ENCODE assay signal across 20 cellular contexts in the genomic region with DNA sequence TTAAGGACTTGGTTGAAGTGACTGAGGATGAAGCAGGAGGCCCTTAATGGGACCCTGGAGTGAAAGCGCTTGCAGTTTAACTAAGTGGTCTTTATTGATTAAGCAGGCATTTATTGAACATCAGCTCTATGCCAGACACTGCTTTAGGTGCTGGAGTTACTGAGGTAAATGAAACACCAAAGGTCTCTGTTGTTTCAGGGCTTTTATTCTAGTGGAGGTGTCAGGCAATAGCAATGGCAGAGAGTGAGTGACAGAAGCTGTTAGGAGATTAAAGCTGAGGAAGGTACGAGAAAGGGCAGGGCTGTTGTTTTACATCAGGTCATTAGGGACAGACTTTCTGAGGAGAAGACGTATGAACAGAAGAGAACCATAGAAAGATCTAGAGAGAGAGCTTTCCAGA.
"Had no signal": no experiment of that assay in that cellular context is flagged by ENCODE, and none has a peak within 500 bp of the region (broad histone marks: within the 10 kb centered on the region; RNA-seq: fewer than 3 reads in every experiment).

No MANE protein-coding gene starts in this region.

- DNase-seq: activated CD4-positive, alpha-beta T cell treated with anti-CD3 and anti-CD28 coated beads, Interleukin-2, amount 10 ng/mL, durations not matched to agents 24 days and 14 days; activated CD4-positive, CD25-positive, alpha-beta regulatory T cell; activated CD8-positive, alpha-beta T cell treated with anti-CD3 and anti-CD28 coated beads for 36 hours; activated naive CD4-positive, alpha-beta T cell treated with Interleukin-2 at 50 U/mL for 16 hours; activated naive CD8-positive, alpha-beta T cell treated with anti-CD3 and anti-CD28 coated beads, Interleukin-2, amount 50 U/mL, for 24 hours; activated T-cell treated with anti-CD3 and anti-CD28 coated beads, Interleukin-2, amount 50 U/mL, for 1 hour; erythroblast; left ventricle myocardium inferior; naive thymus-derived CD4-positive, alpha-beta T cell; SHP77; SK-N-SH; T-cell; upper lobe of left lung had no signal

- H3K9me3 ChIP-seq: prostate gland, SK-N-SH had no signal

- H3K4me1 ChIP-seq: ascending aorta, left ventricle myocardium inferior, prostate gland, right atrium auricular region, upper lobe of left lung had no signal

- H3K36me3 Mint-ChIP-seq: T-cell had no signal

- H3K27ac ChIP-seq: ascending aorta, left ventricle myocardium inferior, prostate gland, right atrium auricular region, skin epidermis, thoracic aorta, upper lobe of left lung had no signal

- H3K27ac Mint-ChIP-seq: activated CD4-positive, alpha-beta T cell treated with anti-CD3 and anti-CD28 coated beads, Interleukin-2, amount 10 ng/mL, durations not matched to agents 24 days and 14 days; activated CD8-positive, alpha-beta T cell treated with anti-CD3 and anti-CD28 coated beads for 36 hours; activated naive CD8-positive, alpha-beta T cell treated with anti-CD3 and anti-CD28 coated beads, Interleukin-2, amount 50 U/mL, for 24 hours; activated T-helper 2 cell treated with anti-CD3 and anti-CD28 coated beads, Interferon-gamma antibody, Interleukin-2, Interleukin-4, amounts not matched to agents 10 μg/mL and 5 μg/mL and 100 μg/mL, durations not matched to agents 14 hours and 24 hours and 36 hours; stimulated activated naive CD8-positive, alpha-beta T cell treated with anti-CD3 and anti-CD28 coated beads, Interleukin-15, Interleukin-2, amounts not matched to agents 100 ng/mL and 50 ng/mL, for 24 hours; T-cell had no signal

- H3K27me3 ChIP-seq: ascending aorta, right atrium auricular region, upper lobe of left lung had no signal

- H3K36me3 ChIP-seq: ascending aorta, left ventricle myocardium inferior, prostate gland, right atrium auricular region, thoracic aorta, upper lobe of left lung had no signal

- H3K9ac ChIP-seq: SK-N-SH had no signal

- H3K4me3 Mint-ChIP-seq: activated CD4-positive, alpha-beta T cell treated with anti-CD3 and anti-CD28 coated beads, Interleukin-2, amount 10 ng/mL, durations not matched to agents 24 days and 14 days; activated CD8-positive, alpha-beta T cell treated with anti-CD3 and anti-CD28 coated beads for 36 hours; activated naive CD8-positive, alpha-beta T cell treated with anti-CD3 and anti-CD28 coated beads, Interleukin-2, amount 50 U/mL, for 24 hours; naive thymus-derived CD4-positive, alpha-beta T cell; stimulated activated naive CD8-positive, alpha-beta T cell treated with anti-CD3 and anti-CD28 coated beads, Interleukin-15, Interleukin-2, amounts not matched to agents 100 ng/mL and 50 ng/mL, for 24 hours; T-cell had no signal

- ATAC-seq: activated CD8-positive, alpha-beta T cell treated with anti-CD3 and anti-CD28 coated beads for 36 hours; activated naive CD8-positive, alpha-beta T cell treated with anti-CD3 and anti-CD28 coated beads, Interleukin-2, amount 50 U/mL, for 24 hours; naive thymus-derived CD4-positive, alpha-beta T cell; T-cell had no signal

- H3K4me1 Mint-ChIP-seq: activated naive CD8-positive, alpha-beta T cell treated with anti-CD3 and anti-CD28 coated beads, Interleukin-2, amount 50 U/mL, for 24 hours; naive thymus-derived CD4-positive, alpha-beta T cell; T-cell had no signal

- H3K4me3 ChIP-seq: ascending aorta, left ventricle myocardium inferior, prostate gland, right atrium auricular region, skin epidermis, thoracic aorta, upper lobe of left lung had no signal
